31 cellular contexts compared by ENCODE assay signal in the genomic region with DNA sequence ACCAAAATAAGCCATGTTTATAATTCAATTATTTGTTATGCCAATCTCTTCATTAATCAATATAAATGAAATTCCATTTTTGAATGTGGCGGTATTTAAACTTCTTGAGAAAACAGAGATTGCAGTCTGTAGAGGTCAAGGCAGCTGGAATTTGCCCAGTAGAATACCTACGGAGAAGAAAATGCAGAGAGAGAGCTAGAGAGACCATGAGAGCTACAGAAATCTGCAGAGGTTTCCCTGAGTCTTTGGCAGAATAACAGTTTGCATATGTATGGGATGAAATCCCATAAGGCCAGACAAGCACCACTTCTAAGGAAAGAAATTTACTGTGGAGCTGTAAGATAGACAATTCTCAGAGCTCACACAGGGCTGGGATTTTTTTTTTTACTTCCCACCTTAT. TPM values are rescaled to one million over a fixed set of nuclear protein-coding genes. Genes with fewer than 3 reads are reported as not detected.
"Had no signal": no experiment of that assay in that cellular context is flagged by ENCODE, and none has a peak within 500 bp of the region (broad histone marks: within the 10 kb centered on the region; RNA-seq: fewer than 3 reads in every experiment).

No MANE protein-coding gene starts in this region.

- H2AFZ ChIP-seq: neural progenitor cell had no signal

- H3K4me1 ChIP-seq: left ventricle myocardium inferior, neural progenitor cell, right atrium auricular region, right lobe of liver, tibial nerve, uterus had no signal

- H3K4me1 Mint-ChIP-seq: mesothelial cell of epicardium; naive B cell; natural killer cell; nephron progenitor cell; stimulated activated memory B cell treated with anti-CD40 and anti-IgM and Interleukin-4, amounts not matched to agents 10 μg/mL and 1 μg/mL and 100 μg/mL, for 72 hours; stimulated activated naive CD8-positive, alpha-beta T cell treated with anti-CD3 and anti-CD28 coated beads, Interleukin-15, amount 100 ng/mL, for 72 hours had no signal

- H3K36me3 Mint-ChIP-seq: mesothelial cell of epicardium; naive B cell; natural killer cell; neural progenitor cell; stimulated activated memory B cell treated with anti-CD40 and anti-IgM and Interleukin-4, amounts not matched to agents 10 μg/mL and 1 μg/mL and 100 μg/mL, for 72 hours; type B pancreatic cell had no signal

- H3K9me3 Mint-ChIP-seq: mesothelial cell of epicardium; naive B cell; nephron progenitor cell; neural progenitor cell; stimulated activated memory B cell treated with anti-CD40 and anti-IgM and Interleukin-4, amounts not matched to agents 10 μg/mL and 1 μg/mL and 100 μg/mL, for 72 hours; stimulated activated naive CD8-positive, alpha-beta T cell treated with anti-CD3 and anti-CD28 coated beads, Interleukin-15, amount 100 ng/mL, for 72 hours; type B pancreatic cell had no signal

- H3K4me2 ChIP-seq: neural progenitor cell, smooth muscle cell had no signal

- H3K27ac Mint-ChIP-seq: mesothelial cell of epicardium; naive B cell; natural killer cell; nephron progenitor cell; neural progenitor cell; progenitor cell of endocrine pancreas; stimulated activated memory B cell treated with anti-CD40 and anti-IgM and Interleukin-4, amounts not matched to agents 10 μg/mL and 1 μg/mL and 100 μg/mL, for 72 hours; stimulated activated naive CD8-positive, alpha-beta T cell treated with anti-CD3 and anti-CD28 coated beads, Interleukin-15, amount 100 ng/mL, for 72 hours; type B pancreatic cell had no signal

- H3K27me3 Mint-ChIP-seq: naive B cell; progenitor cell of endocrine pancreas; stimulated activated memory B cell treated with anti-CD40 and anti-IgM and Interleukin-4, amounts not matched to agents 10 μg/mL and 1 μg/mL and 100 μg/mL, for 72 hours; stimulated activated naive CD8-positive, alpha-beta T cell treated with anti-CD3 and anti-CD28 coated beads, Interleukin-15, amount 100 ng/mL, for 72 hours; type B pancreatic cell had no signal

- H3K4me3 Mint-ChIP-seq: mesothelial cell of epicardium; naive B cell; natural killer cell; nephron progenitor cell; neural progenitor cell; stimulated activated memory B cell treated with anti-CD40 and anti-IgM and Interleukin-4, amounts not matched to agents 10 μg/mL and 1 μg/mL and 100 μg/mL, for 72 hours; stimulated activated naive CD8-positive, alpha-beta T cell treated with anti-CD3 and anti-CD28 coated beads, Interleukin-15, amount 100 ng/mL, for 72 hours; type B pancreatic cell had no signal

- H3K36me3 ChIP-seq: left ventricle myocardium inferior, neural progenitor cell, ovary, right atrium auricular region, right lobe of liver, tibial nerve, uterus had no signal

- H3K9ac ChIP-seq: neural progenitor cell had no signal

- H3K9me3 ChIP-seq: left ventricle myocardium inferior, ovary, right atrium auricular region, right lobe of liver, tibial nerve, uterus had no signal

- H3K4me3 ChIP-seq: left ventricle myocardium inferior, lung, neural progenitor cell, ovary, right atrium auricular region, right lobe of liver, smooth muscle cell, tibial nerve, uterus had no signal

- H3K27me3 ChIP-seq: neural progenitor cell, ovary, right atrium auricular region, right lobe of liver, tibial nerve, uterus had no signal

- DNase-seq: hypothalamus; islet precursor cell; left ventricle myocardium inferior; mesendoderm; naive B cell; natural killer cell; nephron progenitor cell; ovary; right lobe of liver; stimulated activated CD4-positive, alpha-beta T cell treated with anti-CD3 and anti-CD28 coated beads, Interleukin-1b, Interleukin-23, amount 100 ng/mL, for 48 hours; stimulated activated CD4-positive, alpha-beta T cell treated with anti-CD3 and anti-CD28 coated beads, Interleukin-2, amount 100 ng/mL, for 48 hours; stimulated activated CD4-positive, alpha-beta T cell treated with anti-CD3 and anti-CD28 coated beads, Interleukin-4, amount 100 ng/mL, for 4 hours; stimulated activated CD8-positive, alpha-beta memory T cell treated with anti-CD3 and anti-CD28 coated beads, Interleukin-4, amount 100 ng/mL, for 48 hours; stimulated activated naive CD4-positive, alpha-beta T cell treated with Interleukin-2 at 50 U/mL for 16 hours; stimulated activated naive CD8-positive, alpha-beta T cell treated with anti-CD3 and anti-CD28 coated beads, Interleukin-15, amount 100 ng/mL, for 72 hours; substantia nigra; uterus had no signal

- H3K27ac ChIP-seq: left ventricle myocardium inferior, neural progenitor cell, ovary, right atrium auricular region, right lobe of liver, tibial nerve, uterus had no signal

RNA-seq across cellular contexts. Expression of gene TMEFF2, which starts 23.6 kb away (rescaled TPM):
- total RNA-seq: kidney epithelial cell, mononuclear cell, natural killer cell, omental fat pad, pulmonary artery endothelial cell, renal cortical epithelial cell, right lobe of liver, smooth muscle cell, tibial nerve had no signal
- polyA plus RNA-seq: lung, smooth muscle cell had no signal
